In the genomic region with DNA sequence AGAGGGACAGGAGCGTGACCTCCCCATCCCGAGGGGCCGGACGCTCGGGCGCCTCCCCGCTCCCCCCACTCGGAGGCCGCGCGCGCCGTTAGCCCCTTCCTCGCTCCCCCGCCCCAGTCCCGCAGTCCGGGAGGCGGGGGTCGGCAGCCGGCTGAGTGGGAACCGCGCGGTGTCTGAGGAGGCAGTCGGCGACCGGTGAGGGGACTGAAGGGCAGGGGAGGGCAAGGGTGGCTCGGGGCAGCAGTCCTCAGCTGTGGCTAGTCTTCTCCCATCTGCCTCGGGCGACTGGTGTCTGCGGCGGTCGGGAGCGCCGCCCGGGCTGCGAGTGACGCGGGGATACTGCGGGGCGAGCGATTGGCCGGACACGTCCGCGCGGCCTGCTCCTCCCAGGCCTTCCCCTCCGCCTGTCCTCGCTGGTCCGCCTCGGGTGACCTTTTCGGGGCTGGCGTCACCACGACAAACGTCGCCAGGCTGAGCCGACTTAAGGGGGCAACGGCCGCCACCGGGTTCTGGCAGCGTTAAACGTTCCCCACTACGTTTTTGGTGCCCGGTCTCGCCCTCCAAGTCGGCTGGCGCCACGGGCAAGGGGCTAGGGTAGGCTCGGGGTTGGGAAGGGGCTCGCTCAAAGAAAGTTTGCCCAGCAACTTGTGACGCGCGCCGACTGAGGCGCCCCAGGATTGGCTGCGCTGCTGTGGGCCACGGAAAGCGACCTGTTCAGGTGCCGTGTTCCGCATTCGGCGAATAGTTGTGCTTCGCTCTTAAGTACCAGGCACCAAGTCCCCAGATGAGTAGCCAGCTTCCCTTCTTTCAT, we compare ENCODE assay signal across 8 cellular contexts. TPM values are rescaled to one million over a fixed set of nuclear protein-coding genes. Genes with fewer than 3 reads are reported as not detected.
DNase-seq lines count a peak whose midpoint lies in the region; ATAC-seq and TF ChIP-seq lines count a peak whose summit lies in the region.

No MANE protein-coding gene starts in this region.

- H3K9me3 Mint-ChIP-seq in activated B cell treated with CpG ODN at 0.5 μM for 24 hours: no peaks in the 10 kb centered on the region

- peaks cover 42% of the 10 kb centered on the region for H3K4me1 Mint-ChIP-seq in activated B cell treated with CpG ODN at 0.5 μM for 24 hours

- no peak overlapping the region for H3K4me3 Mint-ChIP-seq in activated B cell treated with CpG ODN at 0.5 μM for 24 hours

- peak overlapping the region; percentile 100 for H3K27ac ChIP-seq in caudate nucleus (ENCODE audit: low read depth, low read length)

- peaks cover 12% of the 10 kb centered on the region for H3K36me3 Mint-ChIP-seq in activated B cell treated with CpG ODN at 0.5 μM for 24 hours (ENCODE audit: low read depth)

- intact Hi-C loops in activated B cell treated with CpG ODN at 0.5 μM for 24 hours (cut with micrococcal nuclease): loop anchor here (1.0 kb wide), 3 partner anchors 21 to 68 kb away; partner anchors contain the start of genes PGBD2 and ZNF692

- POLR2A ChIA-PET in AG04449 (lab: Yijun Ruan, JAX): interaction anchor here (0.6 to 3.2 kb wide), 10 partner anchors 8 to 88 kb away, joined by 3 to 27 read pairs (median 4); partner anchors contain the start of genes SH3BP5L and ZNF692
- POLR2A ChIA-PET in activated B cell treated with CpG ODN at 0.5 μM for 24 hours (lab: Charles Lee): interaction anchor here (0.7 to 4.6 kb wide), 15 partner anchors 9 to 150 kb away, joined by 3 to 250 read pairs (median 8); partner anchors contain the start of genes PGBD2, SH3BP5L and ZNF692

- no peak for TF ChIP-seq CTCF in AG04449 (IDR thresholded peaks at IDR 0.05; ENCODE audit: insufficient read depth, low read length, missing control alignments)
- TF ChIP-seq CTCF in activated B cell treated with CpG ODN at 0.5 μM for 24 hours (IDR thresholded peaks at IDR 0.05): no peak

- peak overlapping the region; percentile 93 for H3K4me3 ChIP-seq in AG04449 (ENCODE audit: low read depth, low read length)

- ATAC-seq in GM18868 (IDR thresholded peaks at IDR 0.05; ENCODE audit: unreplicated experiment) (peak; percentile 64), HG03097 (IDR thresholded peaks at IDR 0.05; ENCODE audit: low FRiP score, unreplicated experiment) (peak; percentile 66), activated B cell treated with CpG ODN at 0.5 μM for 24 hours (ENCODE audit: low read depth) (peak; percentile 66)

- H3K27ac Mint-ChIP-seq in activated B cell treated with CpG ODN at 0.5 μM for 24 hours: peak overlapping the region; percentile 98

- DNase-seq in AG04449 (ENCODE audit: low read depth, low spot score) (no peak), NCI-H2171 treated with DMSO at 0.1 percent for 48 hours (lab: John Stamatoyannopoulos, UW) (peak; percentile 82), activated B cell treated with CpG ODN at 0.5 μM for 24 hours (peak; percentile 85), caudate nucleus (lab: John Stamatoyannopoulos, UW) (peak; percentile 46 to 98 (median 89)), islet precursor cell (peak; percentile 96)
- DNase-seq in stimulated activated CD4-positive, alpha-beta T cell treated with anti-CD3 and anti-CD28 coated beads, Interleukin-12 subunit alpha, Interleukin-12 subunit beta, amount 100 ng/mL, for 48 hours (ENCODE audit: low read depth in 2 of 3, low spot score in 1 of 3): peak; percentile 72 to 75 (median 72)

- H3K27me3 Mint-ChIP-seq in activated B cell treated with CpG ODN at 0.5 μM for 24 hours: no peaks in the 10 kb centered on the region

- CTCF ChIA-PET in AG04449 (lab: Yijun Ruan, JAX) (interaction anchor here (1.0 to 6.0 kb wide), 3 partner anchors 11 to 87 kb away, joined by 3 to 56 read pairs (median 16); partner anchors contain the start of genes SH3BP5L and ZNF692), activated B cell treated with CpG ODN at 0.5 μM for 24 hours (lab: Charles Lee) (interaction anchor here (1.2 to 3.3 kb wide), 5 partner anchors 10 to 32 kb away, joined by 5 to 31 read pairs (median 12); partner anchors contain the start of genes SH3BP5L and ZNF692)

RNA-seq across cellular contexts. Expression of gene ZNF672, which starts 0.5 kb away (rescaled TPM):
- total RNA-seq in activated B cell treated with CpG ODN at 0.5 μM for 24 hours: 47.0 and 52.2 TPM in 2 replicates

RNA-seq across cellular contexts. Expression of gene SH3BP5L, which starts 12.8 kb away (rescaled TPM):
- total RNA-seq in activated B cell treated with CpG ODN at 0.5 μM for 24 hours: 26.3 and 27.3 TPM in 2 replicates

RNA-seq across cellular contexts. Expression of gene ZNF692, which starts 20.3 kb away (rescaled TPM):
- total RNA-seq in activated B cell treated with CpG ODN at 0.5 μM for 24 hours: 36.4 and 40.3 TPM in 2 replicates
